Comparison of ENCODE assay signal across 33 cellular contexts in the genomic region with DNA sequence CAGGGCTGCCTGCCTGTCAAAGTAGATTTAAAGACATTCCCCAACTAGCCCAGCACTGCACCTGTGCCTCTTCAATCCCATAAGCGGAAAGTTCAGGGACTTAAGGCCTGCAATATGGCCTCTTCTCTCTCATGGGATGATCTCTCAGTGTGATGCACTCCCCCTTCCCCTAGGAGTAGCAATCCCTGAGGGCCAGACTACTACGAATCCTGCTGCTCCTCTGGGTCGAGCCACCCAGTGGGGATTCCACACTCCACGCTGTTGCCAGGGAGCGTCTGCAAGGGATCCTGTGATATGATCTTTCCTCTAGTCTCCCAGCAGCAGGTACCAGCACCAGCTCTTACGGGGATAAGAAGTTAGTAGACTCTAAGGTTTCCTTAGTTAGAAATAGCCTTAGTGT. TPM values are rescaled to one million over a fixed set of nuclear protein-coding genes. Genes with fewer than 3 reads are reported as not detected.
"Had no signal": no experiment of that assay in that cellular context is flagged by ENCODE, and none has a peak within 500 bp of the region (broad histone marks: within the 10 kb centered on the region; RNA-seq: fewer than 3 reads in every experiment).

No MANE protein-coding gene starts in this region.

- H3K4me1 ChIP-seq: lower lobe of right lung, parathyroid adenoma, right atrium auricular region, right lobe of liver, tibial nerve, uterus had no signal

- H2AFZ ChIP-seq: hepatocyte, parathyroid adenoma had no signal

- H3K27ac ChIP-seq: hepatocyte, left lung, lower lobe of right lung, parathyroid adenoma, right atrium auricular region, right lobe of liver, tibial nerve, uterus had no signal

- H3K9me3 Mint-ChIP-seq: natural killer cell; stimulated activated memory B cell treated with anti-CD40 and anti-IgM and Interleukin-4, amounts not matched to agents 10 μg/mL and 1 μg/mL and 100 μg/mL, for 72 hours; stimulated activated naive CD8-positive, alpha-beta T cell treated with anti-CD3 and anti-CD28 coated beads, Interleukin-15, amount 100 ng/mL, for 72 hours; type B pancreatic cell had no signal

- H3K4me1 Mint-ChIP-seq: mesothelial cell of epicardium; naive B cell; stimulated activated memory B cell treated with anti-CD40 and anti-IgM and Interleukin-4, amounts not matched to agents 10 μg/mL and 1 μg/mL and 100 μg/mL, for 72 hours; stimulated activated naive CD8-positive, alpha-beta T cell treated with anti-CD3 and anti-CD28 coated beads, Interleukin-15, amount 100 ng/mL, for 72 hours had no signal

- H3K27me3 ChIP-seq: hepatocyte, left lung, right atrium auricular region, tibial nerve, uterus had no signal

- H3K36me3 ChIP-seq: left lung, lower lobe of right lung, right atrium auricular region, right lobe of liver, tibial nerve, uterus had no signal

- H3K27me3 Mint-ChIP-seq: stimulated activated memory B cell treated with anti-CD40 and anti-IgM and Interleukin-4, amounts not matched to agents 10 μg/mL and 1 μg/mL and 100 μg/mL, for 72 hours had no signal

- H3K4me2 ChIP-seq: hepatocyte, smooth muscle cell had no signal

- H3K9me3 ChIP-seq: left lung, lower lobe of right lung, right atrium auricular region, right lobe of liver, tibial nerve, uterus had no signal

- H3K79me2 ChIP-seq: hepatocyte, parathyroid adenoma had no signal

- H3K9ac ChIP-seq: parathyroid adenoma had no signal

- H3K36me3 Mint-ChIP-seq: mesothelial cell of epicardium; naive B cell; natural killer cell; stimulated activated memory B cell treated with anti-CD40 and anti-IgM and Interleukin-4, amounts not matched to agents 10 μg/mL and 1 μg/mL and 100 μg/mL, for 72 hours; type B pancreatic cell had no signal

- DNase-seq: left colon; lower lobe of right lung; mammary epithelial cell; mesenchymal stem cell; naive B cell; natural killer cell; nephron progenitor cell; occipital lobe; right lobe of liver; stimulated activated naive CD4-positive, alpha-beta T cell treated with Interleukin-2 at 50 U/mL for 16 hours; substantia nigra; uterus had no signal

- H3K27ac Mint-ChIP-seq: mesothelial cell of epicardium; naive B cell; natural killer cell; nephron progenitor cell; progenitor cell of endocrine pancreas; stimulated activated memory B cell treated with anti-CD40 and anti-IgM and Interleukin-4, amounts not matched to agents 10 μg/mL and 1 μg/mL and 100 μg/mL, for 72 hours; stimulated activated naive CD8-positive, alpha-beta T cell treated with anti-CD3 and anti-CD28 coated beads, Interleukin-15, amount 100 ng/mL, for 72 hours; type B pancreatic cell had no signal

- ATAC-seq: left colon; right lobe of liver; stimulated activated memory B cell treated with anti-CD40 and anti-IgM and Interleukin-4, amounts not matched to agents 10 μg/mL and 1 μg/mL and 100 μg/mL, for 72 hours; stimulated activated naive CD8-positive, alpha-beta T cell treated with anti-CD3 and anti-CD28 coated beads, Interleukin-15, amount 100 ng/mL, for 72 hours had no signal

- FAIRE-seq: keratinocyte had no signal

- H3K4me3 ChIP-seq: hepatocyte, left lung, lower lobe of right lung, right atrium auricular region, right lobe of liver, smooth muscle cell, tibial nerve, uterus had no signal

- H3K4me3 Mint-ChIP-seq: mesothelial cell of epicardium; naive B cell; natural killer cell; nephron progenitor cell; stimulated activated memory B cell treated with anti-CD40 and anti-IgM and Interleukin-4, amounts not matched to agents 10 μg/mL and 1 μg/mL and 100 μg/mL, for 72 hours; stimulated activated naive CD8-positive, alpha-beta T cell treated with anti-CD3 and anti-CD28 coated beads, Interleukin-15, amount 100 ng/mL, for 72 hours; type B pancreatic cell had no signal

RNA-seq across cellular contexts. Expression of a gene that starts 13.2 kb away (rescaled TPM):
- total RNA-seq: hepatocyte, left colon, liver, mammary epithelial cell, mesothelial cell of epicardium, mononuclear cell, occipital lobe, osteocyte, progenitor cell of endocrine pancreas, pulmonary artery endothelial cell, renal cortical epithelial cell, right atrium auricular region, right lobe of liver, skeletal muscle tissue, smooth muscle cell, temporal lobe, tibial nerve, ureter, uterus had no signal
- polyA plus RNA-seq: hepatocyte, keratinocyte, liver, mammary epithelial cell, smooth muscle cell, thymus had no signal

RNA-seq across cellular contexts. Expression of a gene that starts 22.3 kb away (rescaled TPM):
- total RNA-seq: hepatocyte, left colon, liver, mammary epithelial cell, mesothelial cell of epicardium, occipital lobe, osteocyte, progenitor cell of endocrine pancreas, pulmonary artery endothelial cell, renal cortical epithelial cell, right atrium auricular region, right lobe of liver, skeletal muscle tissue, smooth muscle cell, temporal lobe, tibial nerve, ureter, uterus had no signal
- polyA plus RNA-seq: hepatocyte, keratinocyte, liver, mammary epithelial cell, smooth muscle cell, thymus had no signal

RNA-seq across cellular contexts. Expression of a gene that starts 36.9 kb away (rescaled TPM):
- total RNA-seq: hepatocyte, mammary epithelial cell, mesothelial cell of epicardium, osteocyte, progenitor cell of endocrine pancreas, pulmonary artery endothelial cell, renal cortical epithelial cell had no signal
- polyA plus RNA-seq: hepatocyte, keratinocyte, mammary epithelial cell had no signal

RNA-seq across cellular contexts. Expression of a gene that starts 39.7 kb away (rescaled TPM):
- total RNA-seq: hepatocyte, left colon, left lung, liver, lower lobe of right lung, mammary epithelial cell, mesothelial cell of epicardium, mononuclear cell, natural killer cell, occipital lobe, osteocyte, progenitor cell of endocrine pancreas, pulmonary artery endothelial cell, renal cortical epithelial cell, right atrium auricular region, right lobe of liver, skeletal muscle tissue, smooth muscle cell, temporal lobe, tibial nerve, ureter, uterus had no signal
- polyA plus RNA-seq: hepatocyte, keratinocyte, liver, mammary epithelial cell, smooth muscle cell had no signal
